In the genomic region with DNA sequence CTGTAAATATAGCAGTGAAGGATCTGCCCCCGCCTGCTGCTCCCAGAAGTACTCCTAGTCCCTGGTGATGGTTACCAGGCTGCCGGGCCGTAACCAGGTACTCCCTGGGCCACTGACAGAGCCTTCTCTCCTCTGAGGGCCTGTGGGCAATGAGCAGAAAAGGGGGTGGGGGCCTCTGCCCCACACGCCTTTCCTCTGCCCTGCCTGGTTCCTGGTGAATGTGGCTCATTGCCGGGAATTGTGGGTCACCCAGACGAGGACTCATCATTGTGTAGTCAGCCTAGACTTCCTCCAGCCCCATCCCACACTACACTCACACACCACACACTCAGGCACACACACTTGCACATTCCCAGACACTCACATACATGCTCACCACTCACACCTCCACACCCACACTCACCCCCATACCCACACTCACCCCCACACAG, we compare ENCODE assay signal across 20 cellular contexts. TPM values are rescaled to one million over a fixed set of nuclear protein-coding genes. Genes with fewer than 3 reads are reported as not detected.
DNase-seq lines count a peak whose midpoint lies in the region; ATAC-seq and TF ChIP-seq lines count a peak whose summit lies in the region.
"Had no signal": no experiment of that assay in that cellular context is flagged by ENCODE, and none has a peak within 500 bp of the region (broad histone marks: within the 10 kb centered on the region; RNA-seq: fewer than 3 reads in every experiment).

No MANE protein-coding gene starts in this region.

- DNase-seq in HCEC 1CT (peak; percentile 41), brain microvascular endothelial cell (peak; percentile 27), lower lobe of right lung (no peak), GM13976 (ENCODE audit: low spot score) (no peak), caudate nucleus (lab: John Stamatoyannopoulos, UW) (no peak), sigmoid colon (no peak)
- DNase-seq: activated CD4-positive, alpha-beta T cell treated with anti-CD3 and anti-CD28 coated beads, Interleukin-2, amount 50 U/mL, for 4 hours; activated naive CD8-positive, alpha-beta T cell treated with anti-CD3 and anti-CD28 coated beads, Interleukin-2, amount 10 ng/mL, durations not matched to agents 7 days and 5 days; activated T-cell treated with anti-CD3 and anti-CD28 coated beads, Interleukin-2, amount 50 U/mL, for 1 hour; central memory CD4-positive, alpha-beta T cell; GOT3; NCI-H1436; NCI-H2227 treated with DMSO at 0.1 percent for 48 hours; Peyer's patch; stimulated activated CD8-positive, alpha-beta memory T cell treated with anti-CD3 and anti-CD28 coated beads, Interleukin-4, amount 100 ng/mL, for 48 hours had no signal

- intact Hi-C loops in lower lobe of right lung (cut with DNase I) (no loop called here), sigmoid colon (cut with DNase I) (no loop called here)

- peaks cover 15% of the 10 kb centered on the region for H3K4me1 ChIP-seq in lower lobe of right lung
- peaks cover 0 to 10% (median 4%) of the 10 kb centered on the region in 4 donors for H3K4me1 ChIP-seq in sigmoid colon
- H3K4me1 ChIP-seq: parathyroid adenoma had no signal

- in situ Hi-C loops in brain microvascular endothelial cell (cut with HindIII; ENCODE audit: low pct_ligation_motif_present, low sequenced_read_pairs) = no loop called here
- in situ Hi-C loops in GM13976 (cut with MboI; ENCODE audit: low sequenced_read_pairs, unreplicated experiment) = no loop called here

- TF ChIP-seq CTCF in C4-2B (conservative IDR thresholded peaks at IDR 0.05) = no peak
- TF ChIP-seq CTCF in brain microvascular endothelial cell (IDR thresholded peaks at IDR 0.05; ENCODE audit: low read depth, low read length, missing control alignments) = no peak
- no peak for TF ChIP-seq CTCF in lower lobe of right lung (IDR thresholded peaks at IDR 0.05)
- TF ChIP-seq CTCF in GM13976 (IDR thresholded peaks at IDR 0.05; ENCODE audit: borderline replicate concordance, control extremely low read depth, extremely low read depth, insufficient read depth, missing control alignments) = no peak
- TF ChIP-seq CTCF in sigmoid colon (IDR thresholded peaks at IDR 0.05) = no peak

- H3K4me3 ChIP-seq in brain microvascular endothelial cell (ENCODE audit: low read depth, low read length) (no peak overlapping the region), lower lobe of right lung (no peak overlapping the region), sigmoid colon (no peak overlapping the region)
- H3K4me3 ChIP-seq: gastroesophageal sphincter, Peyer's patch, skin epidermis had no signal

- H3K36me3 ChIP-seq in brain microvascular endothelial cell (replicated peaks) (no peaks in the 10 kb centered on the region), lower lobe of right lung (no peaks in the 10 kb centered on the region), sigmoid colon (no peaks in the 10 kb centered on the region)
- H3K36me3 ChIP-seq: gastroesophageal sphincter, Peyer's patch had no signal

- WGBS in sigmoid colon, 2 donors = 77 to 86% methylated on average over 6 of the region's 6 CpGs

- H3K9me3 ChIP-seq in lower lobe of right lung (no peaks in the 10 kb centered on the region), sigmoid colon (no peaks in the 10 kb centered on the region)
- H3K9me3 ChIP-seq: gastroesophageal sphincter, Peyer's patch had no signal

- ATAC-seq in lower lobe of right lung = peak in 1 of 2 donors; percentile 14
- no peak for ATAC-seq in GM18517 (IDR thresholded peaks at IDR 0.05; ENCODE audit: unreplicated experiment)
- ATAC-seq: gastroesophageal sphincter had no signal

- TF ChIP-seq POLR2A in sigmoid colon (IDR thresholded peaks at IDR 0.05) = no peak

- H3K27me3 ChIP-seq in brain microvascular endothelial cell (replicated peaks) (no peaks in the 10 kb centered on the region), lower lobe of right lung (ENCODE audit: low read depth) (no peaks in the 10 kb centered on the region), sigmoid colon (no peaks in the 10 kb centered on the region)
- H3K27me3 ChIP-seq: gastroesophageal sphincter, Peyer's patch had no signal

- no peak for TF ChIP-seq EP300 in sigmoid colon (IDR thresholded peaks at IDR 0.05)

- peak overlapping the region; percentile 56 for H3K27ac ChIP-seq in C4-2B
- no peak overlapping the region for H3K27ac ChIP-seq in brain microvascular endothelial cell
- H3K27ac ChIP-seq in lower lobe of right lung = peak overlapping the region; percentile 39
- H3K27ac ChIP-seq in caudate nucleus (ENCODE audit: low read depth, low read length) = no peak overlapping the region
- H3K27ac ChIP-seq in sigmoid colon = no peak overlapping the region
- H3K27ac ChIP-seq: gastroesophageal sphincter, parathyroid adenoma had no signal

RNA-seq across cellular contexts. Expression of a gene that starts 35.7 kb away (rescaled TPM):
- total RNA-seq in lower lobe of right lung (124 TPM), sigmoid colon (1,000 to 10,000 TPM in 1 of 4 donors, 100 to 1,000 TPM in 3; 372 to 1,069 (median 688) TPM)
- 10 to 100 TPM; 20.1 to 98.1 (median 24.0) TPM for polyA plus RNA-seq in sigmoid colon

Comparison
In these comparisons a context has a peak if more than half of its experiments do, and no peak if none do; other contexts are left out.
1. H3K27ac ChIP-seq: peak in C4-2B (single experiment) and lower lobe of right lung (single experiment); none in brain microvascular endothelial cell (single experiment), caudate nucleus (single experiment) and sigmoid colon (0 of 4).
2. DNase-seq: peak in HCEC 1CT (single experiment) and brain microvascular endothelial cell (single experiment); none in lower lobe of right lung (single experiment), GM13976 (single experiment), caudate nucleus (0 of 61) and sigmoid colon (single experiment).